Comparison of ENCODE assay signal across 15 cellular contexts in the genomic region with DNA sequence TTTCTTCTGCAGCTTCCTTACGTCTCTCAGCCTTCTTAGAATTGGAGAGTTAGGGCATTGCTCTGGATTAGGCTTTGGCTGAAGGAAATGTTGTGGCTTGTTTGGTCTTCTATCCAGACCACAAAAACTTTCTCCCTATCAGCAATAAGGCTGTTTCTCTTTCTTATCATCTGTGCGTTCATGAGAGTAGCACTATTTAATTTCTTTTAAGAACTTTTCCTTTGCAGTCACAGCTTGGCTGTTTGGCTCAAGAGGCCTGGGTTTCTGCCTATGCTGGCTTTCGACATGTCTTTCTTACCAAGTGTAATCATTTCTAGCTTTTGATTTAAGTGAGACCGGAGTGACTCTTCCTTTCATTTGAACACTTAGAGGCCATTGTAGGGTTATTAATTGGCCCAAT. TPM values are rescaled to one million over a fixed set of nuclear protein-coding genes. Genes with fewer than 3 reads are reported as not detected.
DNase-seq lines count a peak whose midpoint lies in the region; ATAC-seq and TF ChIP-seq lines count a peak whose summit lies in the region.
"Had no signal": no experiment of that assay in that cellular context is flagged by ENCODE, and none has a peak within 500 bp of the region (broad histone marks: within the 10 kb centered on the region; RNA-seq: fewer than 3 reads in every experiment).

No MANE protein-coding gene starts in this region.

- WGBS in thymus = 37% methylated on average over 4 of the region's 4 CpGs

- no peak overlapping the region for H3K4me3 Mint-ChIP-seq in stimulated activated naive CD8-positive, alpha-beta T cell treated with anti-CD3 and anti-CD28 coated beads, Interleukin-15, amount 100 ng/mL, for 72 hours
- H3K4me3 Mint-ChIP-seq in activated naive CD8-positive, alpha-beta T cell treated with anti-CD3 and anti-CD28 coated beads for 36 hours = no peak overlapping the region
- H3K4me3 Mint-ChIP-seq: CD14-positive monocyte had no signal

- peak overlapping the region in 1 of 2 donors; percentile 60 for H3K27ac Mint-ChIP-seq in stimulated activated naive CD8-positive, alpha-beta T cell treated with anti-CD3 and anti-CD28 coated beads, Interleukin-15, amount 100 ng/mL, for 72 hours
- peak overlapping the region; percentile 52 for H3K27ac Mint-ChIP-seq in activated naive CD8-positive, alpha-beta T cell treated with anti-CD3 and anti-CD28 coated beads for 36 hours
- H3K27ac Mint-ChIP-seq: CD14-positive monocyte had no signal

- H3K4me1 ChIP-seq in thymus (ENCODE audit: control insufficient read depth, insufficient read depth, low read length) = peaks cover 8% of the 10 kb centered on the region

- H3K36me3 ChIP-seq in thymus (ENCODE audit: control insufficient read depth, insufficient read depth) = peaks cover 9% of the 10 kb centered on the region

- no peaks in the 10 kb centered on the region for H3K27me3 ChIP-seq in thymus (ENCODE audit: control insufficient read depth, insufficient read depth)

- no peaks in the 10 kb centered on the region for H3K9me3 ChIP-seq in thymus (ENCODE audit: control insufficient read depth)

- ATAC-seq in stimulated activated naive CD8-positive, alpha-beta T cell treated with anti-CD3 and anti-CD28 coated beads, Interleukin-15, amount 100 ng/mL, for 72 hours = peak; percentile 60
- no peak for ATAC-seq in stimulated activated naive CD8-positive, alpha-beta T cell treated with anti-CD3 and anti-CD28 coated beads, Interleukin-15, Interleukin-2, amounts not matched to agents 100 U/mL and 50 U/mL, for 24 hours

- H3K4me3 ChIP-seq in fibroblast of the aortic adventitia (ENCODE audit: low read depth, low read length) (no peak overlapping the region), thymus (ENCODE audit: low read length) (no peak overlapping the region)
- H3K4me3 ChIP-seq: GM23248 had no signal

- no peak for DNase-seq in stimulated activated naive CD8-positive, alpha-beta T cell treated with anti-CD3 and anti-CD28 coated beads, Interleukin-15, amount 100 ng/mL, for 72 hours
- DNase-seq in stimulated activated naive CD8-positive, alpha-beta T cell treated with anti-CD3 and anti-CD28 coated beads, Interleukin-15, Interleukin-2, amounts not matched to agents 100 U/mL and 50 U/mL, for 24 hours = no peak
- DNase-seq in activated naive CD8-positive, alpha-beta T cell treated with anti-CD3 and anti-CD28 coated beads for 36 hours = no peak
- peak; percentile 68 for DNase-seq in fibroblast of the aortic adventitia (ENCODE audit: low read depth)
- DNase-seq in activated T-cell treated with anti-CD3 and anti-CD28 coated beads, Interleukin-2, amount 50 U/mL, for 48 hours = no peak
- no peak for DNase-seq in D341Med (ENCODE audit: low spot score)
- no peak for DNase-seq in NCI-H1417 (lab: John Stamatoyannopoulos, UW)
- DNase-seq: DMS 273 treated with DMSO at 0.1 percent for 48 hours, DMS79, EL, GM23248, H7, IMR-90 had no signal

- TF ChIP-seq CTCF in fibroblast of the aortic adventitia (IDR thresholded peaks at IDR 0.05; ENCODE audit: insufficient read depth, low read length) = no peak

- H3K4me1 Mint-ChIP-seq in stimulated activated naive CD8-positive, alpha-beta T cell treated with anti-CD3 and anti-CD28 coated beads, Interleukin-15, amount 100 ng/mL, for 72 hours = peaks cover 21% of the 10 kb centered on the region
- peaks cover 23% of the 10 kb centered on the region for H3K4me1 Mint-ChIP-seq in activated naive CD8-positive, alpha-beta T cell treated with anti-CD3 and anti-CD28 coated beads for 36 hours

- H3K27me3 Mint-ChIP-seq in stimulated activated naive CD8-positive, alpha-beta T cell treated with anti-CD3 and anti-CD28 coated beads, Interleukin-15, amount 100 ng/mL, for 72 hours = no peaks in the 10 kb centered on the region
- H3K27me3 Mint-ChIP-seq in activated naive CD8-positive, alpha-beta T cell treated with anti-CD3 and anti-CD28 coated beads for 36 hours = no peaks in the 10 kb centered on the region

- H3K27ac ChIP-seq in thymus (ENCODE audit: low read depth) = peak overlapping the region; percentile 33
- H3K27ac ChIP-seq: GM23248 had no signal

- peaks cover 40% of the 10 kb centered on the region for H3K36me3 Mint-ChIP-seq in activated naive CD8-positive, alpha-beta T cell treated with anti-CD3 and anti-CD28 coated beads for 36 hours

- no peaks in the 10 kb centered on the region for H3K9me3 Mint-ChIP-seq in stimulated activated naive CD8-positive, alpha-beta T cell treated with anti-CD3 and anti-CD28 coated beads, Interleukin-15, amount 100 ng/mL, for 72 hours
- H3K9me3 Mint-ChIP-seq in activated naive CD8-positive, alpha-beta T cell treated with anti-CD3 and anti-CD28 coated beads for 36 hours = no peaks in the 10 kb centered on the region

RNA-seq across cellular contexts. Expression of a gene that starts 47.4 kb away (rescaled TPM):
- total RNA-seq in activated naive CD8-positive, alpha-beta T cell treated with anti-CD3 and anti-CD28 coated beads for 36 hours = 1 to 10 TPM; 5.3 to 5.5 TPM
- 2.2 and 3.6 TPM in 2 replicates for total RNA-seq in fibroblast of the aortic adventitia (ENCODE audit: low replicate concordance)
- 4.1 TPM for polyA plus RNA-seq in thymus
